ENCODE assay signal across 18 cellular contexts in the genomic region with DNA sequence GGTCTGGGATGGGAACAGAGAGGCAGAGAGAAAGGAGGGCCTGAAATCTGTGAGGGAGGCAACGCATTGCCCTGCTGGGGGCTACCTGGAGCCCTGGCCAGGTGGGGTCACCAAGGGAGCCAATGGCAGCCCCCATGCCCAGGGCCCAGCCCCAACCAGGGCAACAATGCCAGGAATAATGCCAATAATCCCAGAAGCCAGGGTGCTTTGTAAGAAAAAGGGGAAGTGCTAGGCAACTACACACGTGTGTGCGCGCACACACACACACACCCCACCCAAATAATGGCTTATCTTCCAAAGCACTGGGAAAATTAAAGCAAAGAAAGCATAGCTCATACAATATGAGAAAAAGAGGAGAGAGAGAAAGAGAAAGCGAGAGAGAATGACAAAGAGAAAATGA. TPM values are rescaled to one million over a fixed set of nuclear protein-coding genes. Genes with fewer than 3 reads are reported as not detected.
DNase-seq lines count a peak whose midpoint lies in the region; ATAC-seq, FAIRE-seq and TF ChIP-seq lines count a peak whose summit lies in the region.
"Had no signal": no experiment of that assay in that cellular context is flagged by ENCODE, and none has a peak within 500 bp of the region (broad histone marks: within the 10 kb centered on the region; RNA-seq: fewer than 3 reads in every experiment).

No MANE protein-coding gene starts in this region.

- TF ChIP-seq POLR2A in GM12891 (IDR thresholded peaks at IDR 0.05; ENCODE audit: low read depth, low read length) = no peak
- TF ChIP-seq POLR2A in GM12878 (IDR thresholded peaks at IDR 0.05; ENCODE audit: low read depth, low read length) = no peak
- no peak for TF ChIP-seq POLR2A in esophagus muscularis mucosa (IDR thresholded peaks at IDR 0.05; ENCODE audit: low read depth)

- RAD21 ChIA-PET in GM12878 (lab: Charles Lee; ENCODE audit: unreplicated experiment) = no interaction called here

- no peak overlapping the region for H3K4me3 Mint-ChIP-seq in activated CD8-positive, alpha-beta T cell treated with anti-CD3 and anti-CD28 coated beads for 36 hours
- no peak overlapping the region for H3K4me3 Mint-ChIP-seq in activated CD8-positive, alpha-beta T cell treated with anti-CD3 and anti-CD28 coated beads, Interleukin-2, amount 10 ng/mL, durations not matched to agents 7 days and 5 days
- H3K4me3 Mint-ChIP-seq: CD8-positive, alpha-beta memory T cell; GM23338 had no signal

- H3K4me1 Mint-ChIP-seq in activated CD8-positive, alpha-beta T cell treated with anti-CD3 and anti-CD28 coated beads for 36 hours (ENCODE audit: low read depth) = peaks cover 21% of the 10 kb centered on the region
- peaks cover 21% of the 10 kb centered on the region for H3K4me1 Mint-ChIP-seq in activated CD8-positive, alpha-beta T cell treated with anti-CD3 and anti-CD28 coated beads, Interleukin-2, amount 10 ng/mL, durations not matched to agents 7 days and 5 days (ENCODE audit: low read depth)

- H4K20me1 ChIP-seq in GM12878 (ENCODE audit: control insufficient read depth, insufficient read depth) = no peaks in the 10 kb centered on the region

- H3K9me3 ChIP-seq in GM12878 (replicated peaks; ENCODE audit: control insufficient read depth, insufficient read depth, low read length) = no peaks in the 10 kb centered on the region
- H3K9me3 ChIP-seq in esophagus muscularis mucosa = no peaks in the 10 kb centered on the region
- H3K9me3 ChIP-seq: BE2C had no signal

- no peak for DNase-seq in activated CD8-positive, alpha-beta T cell treated with anti-CD3 and anti-CD28 coated beads for 36 hours
- DNase-seq in activated CD8-positive, alpha-beta T cell treated with anti-CD3 and anti-CD28 coated beads, Interleukin-2, amount 10 ng/mL, durations not matched to agents 7 days and 5 days = no peak
- no peak for DNase-seq in GM12891 (ENCODE audit: insufficient read length, low spot score)
- peak; percentile 55 for DNase-seq in OCI-M1 (lab: John Stamatoyannopoulos, UW)
- no peak for DNase-seq in GM12878 (ENCODE audit: low read depth, low spot score)
- no peak for DNase-seq in esophagus muscularis mucosa (ENCODE audit: extremely low spot score)
- DNase-seq in T1000 (lab: John Stamatoyannopoulos, UW) = no peak
- DNase-seq: BE2C; CD8-positive, alpha-beta memory T cell; GF-D8; NCI-H1092 treated with DMSO at 0.1 percent for 48 hours; NCI-H1694 treated with DMSO at 0.1 percent for 48 hours; NCI-H345; NCI-H526 treated with DMSO at 0.1 percent for 48 hours; PC-3 had no signal

- SMC1A ChIA-PET in GM12878 (lab: Charles Lee; ENCODE audit: uncharacterized antibody, unreplicated experiment) = no interaction called here

- 64% methylated on average over 5 of the region's 5 CpGs for WGBS in GM12878 (ENCODE audit: insufficient coverage, insufficient replicate concordance, low lambda C conversion rate, missing lambda C conversion rate)
- WGBS in esophagus muscularis mucosa = 72% methylated on average over 5 of the region's 5 CpGs

- TF ChIP-seq EP300 in GM12878 (IDR thresholded peaks at IDR 0.05; ENCODE audit: borderline replicate concordance in 1 of 2, control insufficient read depth in 1 of 2, low read depth in 2 of 2, low read length in 2 of 2) = no peak
- no peak for TF ChIP-seq EP300 in esophagus muscularis mucosa (IDR thresholded peaks at IDR 0.05)

- no peak for TF ChIP-seq CTCF in activated CD8-positive, alpha-beta T cell treated with anti-CD3 and anti-CD28 coated beads for 36 hours (IDR thresholded peaks at IDR 0.05)
- TF ChIP-seq CTCF in GM12878 (IDR thresholded peaks at IDR 0.05 in 2 of 3, conservative IDR thresholded peaks at IDR 0.05 in 1 of 3; ENCODE audit: control insufficient read depth in 2 of 3, extremely low read depth in 1 of 3, insufficient read depth in 1 of 3, low read depth in 3 of 3, low read length in 3 of 3) (no peak), esophagus muscularis mucosa (IDR thresholded peaks at IDR 0.05) (no peak)

- no TSS peak for BruUV-seq in GM12878 (replicated peaks; lab: Mats Ljungman, UMichigan)

- no peak for FAIRE-seq in GM12891 (lab: Jason Lieb, UNC)
- no peak for FAIRE-seq in GM12878 (lab: Jason Lieb, UNC)
- FAIRE-seq: HTR-8/SVneo had no signal

- no peaks in the 10 kb centered on the region for H3K9me3 Mint-ChIP-seq in activated CD8-positive, alpha-beta T cell treated with anti-CD3 and anti-CD28 coated beads for 36 hours
- H3K9me3 Mint-ChIP-seq in activated CD8-positive, alpha-beta T cell treated with anti-CD3 and anti-CD28 coated beads, Interleukin-2, amount 10 ng/mL, durations not matched to agents 7 days and 5 days (ENCODE audit: insufficient read depth) = no peaks in the 10 kb centered on the region
- H3K9me3 Mint-ChIP-seq: CD8-positive, alpha-beta memory T cell had no signal

- in situ Hi-C loops in GM12878 (cut with MboI) = no loop called here

- POLR2A ChIA-PET in activated CD8-positive, alpha-beta T cell treated with anti-CD3 and anti-CD28 coated beads for 36 hours (lab: Charles Lee) = no interaction called here
- POLR2A ChIA-PET in activated CD8-positive, alpha-beta T cell treated with anti-CD3 and anti-CD28 coated beads, Interleukin-2, amount 10 ng/mL, durations not matched to agents 7 days and 5 days (lab: Charles Lee) = no interaction called here
- POLR2A ChIA-PET in GM12878 (lab: Charles Lee) = no interaction called here

- no peak overlapping the region for H2AFZ ChIP-seq in GM12878 (ENCODE audit: control insufficient read depth, low read depth, low read length)

- no peaks in the 10 kb centered on the region for H3K79me2 ChIP-seq in GM12878 (ENCODE audit: control insufficient read depth, insufficient read depth, low read length)

- peaks cover 3 to 5% of the 10 kb centered on the region in 2 experiments for H3K27me3 ChIP-seq in GM12878 (replicated peaks in 1 of 2; ENCODE audit: control insufficient read depth in 2 of 2, insufficient read depth in 2 of 2, low read length in 1 of 2)
- H3K27me3 ChIP-seq in esophagus muscularis mucosa = no peaks in the 10 kb centered on the region
- H3K27me3 ChIP-seq: BE2C had no signal

- intact Hi-C loops in activated CD8-positive, alpha-beta T cell treated with anti-CD3 and anti-CD28 coated beads for 36 hours (cut with micrococcal nuclease) = no loop called here
- intact Hi-C loops in GM12878 (cut with micrococcal nuclease; ENCODE audit: unreplicated experiment) (no loop called here), esophagus muscularis mucosa (cut with DNase I) (no loop called here)

- H3K27me3 Mint-ChIP-seq in activated CD8-positive, alpha-beta T cell treated with anti-CD3 and anti-CD28 coated beads for 36 hours = no peaks in the 10 kb centered on the region
- no peaks in the 10 kb centered on the region for H3K27me3 Mint-ChIP-seq in activated CD8-positive, alpha-beta T cell treated with anti-CD3 and anti-CD28 coated beads, Interleukin-2, amount 10 ng/mL, durations not matched to agents 7 days and 5 days (ENCODE audit: low read depth)

- H3K27ac Mint-ChIP-seq in activated CD8-positive, alpha-beta T cell treated with anti-CD3 and anti-CD28 coated beads for 36 hours = peak overlapping the region; percentile 85
- H3K27ac Mint-ChIP-seq in activated CD8-positive, alpha-beta T cell treated with anti-CD3 and anti-CD28 coated beads, Interleukin-2, amount 10 ng/mL, durations not matched to agents 7 days and 5 days = no peak overlapping the region
- H3K27ac Mint-ChIP-seq: GM23338 had no signal

- H3K36me3 ChIP-seq in GM12878 (ENCODE audit: control insufficient read depth in 2 of 2, insufficient read depth in 2 of 2, low read length in 1 of 2) (no peaks in the 10 kb centered on the region), esophagus muscularis mucosa (no peaks in the 10 kb centered on the region)
- H3K36me3 ChIP-seq: BE2C had no signal

- no peaks in the 10 kb centered on the region for H3K4me1 ChIP-seq in GM12878 (ENCODE audit: control insufficient read depth, insufficient read depth, low read length)
- H3K4me1 ChIP-seq in esophagus muscularis mucosa = peaks cover 0 to 16% (median 2%) of the 10 kb centered on the region in 4 donors
- H3K4me1 ChIP-seq: BE2C had no signal

- no peak overlapping the region for H3K9ac ChIP-seq in GM12878 (ENCODE audit: control insufficient read depth, insufficient read depth, low read length)

- no peak for TF ChIP-seq RAD21 in GM12878 (IDR thresholded peaks at IDR 0.05; ENCODE audit: insufficient read depth, low read depth, low read length)

- no peak overlapping the region for H3K4me2 ChIP-seq in GM12878 (ENCODE audit: control insufficient read depth, insufficient read depth)

- CTCF ChIA-PET in activated CD8-positive, alpha-beta T cell treated with anti-CD3 and anti-CD28 coated beads for 36 hours (lab: Charles Lee) = interaction anchor here (1.2 kb wide), 1 partner anchor 42 kb away, joined by 3 read pairs; no protein-coding TSS in a partner anchor
- CTCF ChIA-PET in activated CD8-positive, alpha-beta T cell treated with anti-CD3 and anti-CD28 coated beads, Interleukin-2, amount 10 ng/mL, durations not matched to agents 7 days and 5 days (lab: Charles Lee) = interaction anchor here (1.2 to 1.8 kb wide), 2 partner anchors 34 to 121 kb away, joined by 5 to 6 read pairs; no protein-coding TSS in a partner anchor
- CTCF ChIA-PET in GM12878 (lab: Yijun Ruan, JAX) = no interaction called here

- H3K27ac ChIP-seq in GM12878 (ENCODE audit: control insufficient read depth, insufficient read depth) (no peak overlapping the region), esophagus muscularis mucosa (replicated peaks in 1 of 4) (no peak overlapping the region)

- H3K36me3 Mint-ChIP-seq in activated CD8-positive, alpha-beta T cell treated with anti-CD3 and anti-CD28 coated beads for 36 hours (ENCODE audit: low read depth) = no peaks in the 10 kb centered on the region
- no peaks in the 10 kb centered on the region for H3K36me3 Mint-ChIP-seq in activated CD8-positive, alpha-beta T cell treated with anti-CD3 and anti-CD28 coated beads, Interleukin-2, amount 10 ng/mL, durations not matched to agents 7 days and 5 days (ENCODE audit: low read depth)
- H3K36me3 Mint-ChIP-seq: CD8-positive, alpha-beta memory T cell had no signal

- ATAC-seq in activated CD8-positive, alpha-beta T cell treated with anti-CD3 and anti-CD28 coated beads for 36 hours = no peak
- ATAC-seq in activated CD8-positive, alpha-beta T cell treated with anti-CD3 and anti-CD28 coated beads, Interleukin-2, amount 10 ng/mL, durations not matched to agents 7 days and 5 days = no peak
- no peak for ATAC-seq in GM12878
- ATAC-seq in HG03097 (IDR thresholded peaks at IDR 0.05; ENCODE audit: low FRiP score, unreplicated experiment) = no peak
- ATAC-seq: PC-3 had no signal

- no peak overlapping the region for H3K4me3 ChIP-seq in GM12878
- H3K4me3 ChIP-seq in esophagus muscularis mucosa = no peak overlapping the region
- H3K4me3 ChIP-seq: GM23338 had no signal

RNA-seq across cellular contexts. Expression of a gene that starts 7.0 kb away (rescaled TPM):
- not detected for total RNA-seq in activated CD8-positive, alpha-beta T cell treated with anti-CD3 and anti-CD28 coated beads for 36 hours
- total RNA-seq in activated CD8-positive, alpha-beta T cell treated with anti-CD3 and anti-CD28 coated beads, Interleukin-2, amount 10 ng/mL, durations not matched to agents 7 days and 5 days = not detected
- not detected for polyA plus RNA-seq in GM12891 (2012; ENCODE audit: low read depth, missing spikeins)
- total RNA-seq in GM12878 (2013; cell fraction: nucleolus; rRNA removed) = not detected in 2 replicates
- not detected in 2 replicates for total RNA-seq in GM12878 (2014; rRNA removed)
- total RNA-seq in GM12878 (2014; rRNA removed; fragmentation: Illumina TruSeq; extraction: Trizol) = not detected in 2 replicates
- not detected in 2 replicates for total RNA-seq in GM12878 (2021)
- polyA plus RNA-seq in GM12878 (2011; ENCODE audit: low read depth) = not detected
- 0.03 TPM in 1 of 2 replicates, not detected in the other for polyA plus RNA-seq in GM12878 (2011; rRNA removed)
- polyA plus RNA-seq in GM12878 (2011; cell fraction: cytosol; rRNA removed) = 0.03 TPM in 1 of 2 replicates, not detected in the other
- polyA plus RNA-seq in GM12878 (2011; cell fraction: nucleus; rRNA removed) = 0.09 TPM in 1 of 2 replicates, not detected in the other
- not detected in 2 replicates for polyA plus RNA-seq in GM12878 (2012)
- polyA plus RNA-seq in GM12878 (2014; fragmentation: Illumina TruSeq; extraction: Trizol) = not detected in 2 replicates
- polyA plus RNA-seq in GM12878 (2014; fragmentation: Nextera tagmentation; extraction: Ambion mirVana) = not detected
- not detected in 2 replicates for polyA plus RNA-seq in GM12878 (2014; rRNA removed)
- not detected for polyA plus RNA-seq in GM12878 (2016; fragmentation: Nextera tagmentation; extraction: Ambion mirVana)
- polyA minus RNA-seq in GM12878 (2011; rRNA and poly(A)+ RNA removed) = not detected in 2 replicates
- not detected in 2 replicates for polyA minus RNA-seq in GM12878 (2011; cell fraction: cytosol; rRNA and poly(A)+ RNA removed)
- not detected in 2 replicates for polyA minus RNA-seq in GM12878 (2011; cell fraction: nucleus; rRNA and poly(A)+ RNA removed)
- under 1 TPM in 3 of 4 donors, not detected in 1; 0.13 to 0.63 (median 0.42) TPM for total RNA-seq in esophagus muscularis mucosa
- total RNA-seq: CD8-positive, alpha-beta memory T cell; GM23338; PC-3 had no signal
- polyA plus RNA-seq: CD8-positive, alpha-beta memory T cell; GM23338 had no signal

RNA-seq across cellular contexts. Expression of a gene that starts 8.2 kb away (rescaled TPM):
- total RNA-seq in activated CD8-positive, alpha-beta T cell treated with anti-CD3 and anti-CD28 coated beads for 36 hours = not detected
- not detected for total RNA-seq in activated CD8-positive, alpha-beta T cell treated with anti-CD3 and anti-CD28 coated beads, Interleukin-2, amount 10 ng/mL, durations not matched to agents 7 days and 5 days
- not detected for polyA plus RNA-seq in GM12891 (2012; ENCODE audit: low read depth, missing spikeins)
- total RNA-seq in GM12878 (2013; cell fraction: nucleolus; rRNA removed) = not detected in 2 replicates
- total RNA-seq in GM12878 (2014; rRNA removed) (not detected in 2 replicates), GM12878 (2014; rRNA removed; fragmentation: Illumina TruSeq; extraction: Trizol) (not detected in 2 replicates), GM12878 (2021) (not detected in 2 replicates), esophagus muscularis mucosa (1 to 10 TPM in 2 of 4 donors, under 1 TPM in 2; 0.26 to 1.7 (median 0.68) TPM)
- not detected for polyA plus RNA-seq in GM12878 (2011; ENCODE audit: low read depth)
- polyA plus RNA-seq in GM12878 (2011; rRNA removed) (not detected in 2 replicates), GM12878 (2014; fragmentation: Illumina TruSeq; extraction: Trizol) (not detected in 2 replicates), GM12878 (2014; fragmentation: Nextera tagmentation; extraction: Ambion mirVana) (not detected), GM12878 (2014; rRNA removed) (not detected in 2 replicates), GM12878 (2016; fragmentation: Nextera tagmentation; extraction: Ambion mirVana) (not detected)
- polyA plus RNA-seq in GM12878 (2011; cell fraction: cytosol; rRNA removed) = not detected in 2 replicates
- polyA plus RNA-seq in GM12878 (2011; cell fraction: nucleus; rRNA removed) = not detected in 2 replicates
- polyA plus RNA-seq in GM12878 (2012) = not detected in 2 replicates
- not detected in 2 replicates for polyA minus RNA-seq in GM12878 (2011; rRNA and poly(A)+ RNA removed)
- not detected in 2 replicates for polyA minus RNA-seq in GM12878 (2011; cell fraction: cytosol; rRNA and poly(A)+ RNA removed)
- polyA minus RNA-seq in GM12878 (2011; cell fraction: nucleus; rRNA and poly(A)+ RNA removed) = not detected in 2 replicates
- total RNA-seq: CD8-positive, alpha-beta memory T cell; GM23338; PC-3 had no signal
- polyA plus RNA-seq: CD8-positive, alpha-beta memory T cell; GM23338 had no signal

RNA-seq across cellular contexts. Expression of a gene that starts 36.9 kb away (rescaled TPM):
- total RNA-seq in activated CD8-positive, alpha-beta T cell treated with anti-CD3 and anti-CD28 coated beads for 36 hours = not detected
- total RNA-seq in activated CD8-positive, alpha-beta T cell treated with anti-CD3 and anti-CD28 coated beads, Interleukin-2, amount 10 ng/mL, durations not matched to agents 7 days and 5 days = not detected
- polyA plus RNA-seq in GM12891 (2012; ENCODE audit: low read depth, missing spikeins) = not detected
- total RNA-seq in GM12878 (2013; cell fraction: nucleolus; rRNA removed) = not detected in 2 replicates
- total RNA-seq in GM12878 (2014; rRNA removed) = not detected in 2 replicates
- not detected in 2 replicates for total RNA-seq in GM12878 (2014; rRNA removed; fragmentation: Illumina TruSeq; extraction: Trizol)
- not detected in 2 replicates for total RNA-seq in GM12878 (2021)
- polyA plus RNA-seq in GM12878 (2011; ENCODE audit: low read depth) = not detected
- not detected in 2 replicates for polyA plus RNA-seq in GM12878 (2011; rRNA removed)
- polyA plus RNA-seq in GM12878 (2011; cell fraction: cytosol; rRNA removed) = not detected in 2 replicates
- polyA plus RNA-seq in GM12878 (2011; cell fraction: nucleus; rRNA removed) = not detected in 2 replicates
- polyA plus RNA-seq in GM12878 (2012) = not detected in 2 replicates
- polyA plus RNA-seq in GM12878 (2014; fragmentation: Illumina TruSeq; extraction: Trizol) = not detected in 2 replicates
- polyA plus RNA-seq in GM12878 (2014; fragmentation: Nextera tagmentation; extraction: Ambion mirVana) = not detected
- polyA plus RNA-seq in GM12878 (2014; rRNA removed) = not detected in 2 replicates
- not detected for polyA plus RNA-seq in GM12878 (2016; fragmentation: Nextera tagmentation; extraction: Ambion mirVana)
- polyA minus RNA-seq in GM12878 (2011; rRNA and poly(A)+ RNA removed) = not detected in 2 replicates
- not detected in 2 replicates for polyA minus RNA-seq in GM12878 (2011; cell fraction: cytosol; rRNA and poly(A)+ RNA removed)
- polyA minus RNA-seq in GM12878 (2011; cell fraction: nucleus; rRNA and poly(A)+ RNA removed) = not detected in 2 replicates
- not detected for total RNA-seq in esophagus muscularis mucosa
- total RNA-seq: CD8-positive, alpha-beta memory T cell; GM23338; PC-3 had no signal
- polyA plus RNA-seq: CD8-positive, alpha-beta memory T cell; GM23338 had no signal

RNA-seq across cellular contexts. Expression of a gene that starts 59.4 kb away (rescaled TPM):
- 10 to 100 TPM; 24.5 to 26.3 TPM for total RNA-seq in activated CD8-positive, alpha-beta T cell treated with anti-CD3 and anti-CD28 coated beads for 36 hours
- total RNA-seq in activated CD8-positive, alpha-beta T cell treated with anti-CD3 and anti-CD28 coated beads, Interleukin-2, amount 10 ng/mL, durations not matched to agents 7 days and 5 days = 10 to 100 TPM; 12.8 to 14.2 TPM
- 0.03 TPM for polyA plus RNA-seq in GM12891 (2012; ENCODE audit: low read depth, missing spikeins)
- not detected in 2 replicates for total RNA-seq in GM12878 (2013; cell fraction: nucleolus; rRNA removed)
- total RNA-seq in GM12878 (2014; rRNA removed) (not detected in 2 replicates), GM12878 (2014; rRNA removed; fragmentation: Illumina TruSeq; extraction: Trizol) (not detected in 2 replicates), GM12878 (2021) (0.08 and 0.19 TPM in 2 replicates), esophagus muscularis mucosa (1 to 10 TPM; 2.5 to 8.6 (median 5.0) TPM)
- polyA plus RNA-seq in GM12878 (2011; ENCODE audit: low read depth) = not detected
- polyA plus RNA-seq in GM12878 (2011; rRNA removed) (not detected in 2 replicates), GM12878 (2014; fragmentation: Illumina TruSeq; extraction: Trizol) (not detected in 2 replicates), GM12878 (2014; fragmentation: Nextera tagmentation; extraction: Ambion mirVana) (not detected), GM12878 (2014; rRNA removed) (not detected in 2 replicates), GM12878 (2016; fragmentation: Nextera tagmentation; extraction: Ambion mirVana) (under 1 TPM; 0.05 to 0.13 TPM)
- 0.03 and 0.17 TPM in 2 replicates for polyA plus RNA-seq in GM12878 (2011; cell fraction: cytosol; rRNA removed)
- 0.07 TPM in 1 of 2 replicates, not detected in the other for polyA plus RNA-seq in GM12878 (2011; cell fraction: nucleus; rRNA removed)
- not detected in 2 replicates for polyA plus RNA-seq in GM12878 (2012)
- polyA minus RNA-seq in GM12878 (2011; rRNA and poly(A)+ RNA removed) = 0.15 and 0.22 TPM in 2 replicates
- polyA minus RNA-seq in GM12878 (2011; cell fraction: cytosol; rRNA and poly(A)+ RNA removed) = not detected in 2 replicates
- polyA minus RNA-seq in GM12878 (2011; cell fraction: nucleus; rRNA and poly(A)+ RNA removed) = under 0.01 TPM in 1 of 2 replicates, not detected in the other
